ENCODE assay signal across 8 cellular contexts in genomic region chr14:34722723-34723545, GRCh38. TPM values are rescaled to one million over a fixed set of nuclear protein-coding genes. Genes with fewer than 3 reads are reported as not detected.
DNase-seq lines count a peak whose midpoint lies in the region; ATAC-seq and TF ChIP-seq lines count a peak whose summit lies in the region.

No MANE protein-coding gene starts in this region.

- peaks cover 6% of the 10 kb centered on the region; the same call in 1 of the 2 replicates for H3K27me3 Mint-ChIP-seq in WTC11 (ENCODE audit: low read depth)
- H3K27me3 Mint-ChIP-seq in stimulated activated naive B cell treated with anti-CD40 and anti-IgM and Interleukin-4, amounts not matched to agents 10 μg/mL and 1 μg/mL and 100 μg/mL, for 72 hours = no peaks in the 10 kb centered on the region

- POLR2A ChIA-PET in A673 (lab: Charles Lee; ENCODE audit: low non-redundant PET) = no interaction called here
- POLR2A ChIA-PET in WTC11 (lab: Charles Lee) = interaction anchor here (0.5 to 0.7 kb wide), 2 partner anchors 8 to 629 kb away, joined by 3 read pairs; partner anchors contain the start of gene CFL2

- peak; percentile 74 for DNase-seq in A673 (ENCODE audit: low spot score)
- DNase-seq in NCI-H2029 treated with DMSO at 0.1 percent for 48 hours (lab: John Stamatoyannopoulos, UW) = peak; percentile 92
- DNase-seq in WTC11 (ENCODE audit: low spot score) = peak; percentile 24
- DNase-seq in effector memory CD4-positive, alpha-beta T cell = peak; percentile 5 to 17 (median 9)
- DNase-seq in lung (ENCODE audit: low spot score) = no peak
- DNase-seq in stimulated activated naive B cell treated with anti-CD40 and anti-IgM and Interleukin-4, amounts not matched to agents 10 μg/mL and 1 μg/mL and 100 μg/mL, for 72 hours = peak; percentile 5

- 12% methylated on average over 10 of the region's 10 CpGs for WGBS in lung, 2 donors

- ATAC-seq in WTC11 = peak; percentile 53
- peak; percentile 77 for ATAC-seq in lung (ENCODE audit: insufficient read depth, low FRiP score)
- ATAC-seq in stimulated activated naive B cell treated with anti-CD40 and anti-IgM and Interleukin-4, amounts not matched to agents 10 μg/mL and 1 μg/mL and 100 μg/mL, for 72 hours (replicated peaks) = peak in 1 of 2 donors; percentile 42
- ATAC-seq in GM21717 (IDR thresholded peaks at IDR 0.05; ENCODE audit: unreplicated experiment) = no peak

- no peaks in the 10 kb centered on the region for H3K36me3 Mint-ChIP-seq in WTC11
- H3K36me3 Mint-ChIP-seq in stimulated activated naive B cell treated with anti-CD40 and anti-IgM and Interleukin-4, amounts not matched to agents 10 μg/mL and 1 μg/mL and 100 μg/mL, for 72 hours = no peaks in the 10 kb centered on the region

- H3K4me1 ChIP-seq in A673 (ENCODE audit: insufficient read depth, low read length, poor library complexity, severe bottlenecking) (no peaks in the 10 kb centered on the region), lung (ENCODE audit: control insufficient read depth in 2 of 2, insufficient read depth in 2 of 2, low read length in 2 of 2) (no peaks in the 10 kb centered on the region)
- H3K4me1 ChIP-seq in effector memory CD4-positive, alpha-beta T cell (ENCODE audit: control insufficient read depth, insufficient read depth, low read length, poor library complexity, severe bottlenecking) = no peaks in the 10 kb centered on the region

- no peak overlapping the region for H3K4me3 ChIP-seq in A673 (ENCODE audit: low read depth, low read length, poor library complexity, severe bottlenecking)
- no peak overlapping the region for H3K4me3 ChIP-seq in effector memory CD4-positive, alpha-beta T cell (ENCODE audit: insufficient read depth, low read depth, low read length, poor library complexity, severe bottlenecking)
- H3K4me3 ChIP-seq in lung = no peak overlapping the region

- H3K27me3 ChIP-seq in A673 (replicated peaks; ENCODE audit: insufficient read depth, low read depth, low read length, poor library complexity) = no peaks in the 10 kb centered on the region
- H3K27me3 ChIP-seq in effector memory CD4-positive, alpha-beta T cell (replicated peaks; ENCODE audit: control insufficient read depth, insufficient read depth, low read length, poor library complexity, severe bottlenecking) = no peaks in the 10 kb centered on the region
- H3K27me3 ChIP-seq in lung (ENCODE audit: control insufficient read depth, insufficient read depth) = no peaks in the 10 kb centered on the region

- no TSS peak for BruUV-seq in A673 (replicated peaks; lab: Mats Ljungman, UMichigan)

- intact Hi-C loops in A673 (cut with micrococcal nuclease; ENCODE audit: unreplicated experiment) = loop anchor here (2.0 kb wide), 1 partner anchor 50 kb away; no protein-coding TSS in a partner anchor

- H3K9me3 Mint-ChIP-seq in WTC11 = no peaks in the 10 kb centered on the region
- no peaks in the 10 kb centered on the region for H3K9me3 Mint-ChIP-seq in stimulated activated naive B cell treated with anti-CD40 and anti-IgM and Interleukin-4, amounts not matched to agents 10 μg/mL and 1 μg/mL and 100 μg/mL, for 72 hours

- TF ChIP-seq CTCF in A673 (conservative IDR thresholded peaks at IDR 0.05; ENCODE audit: low read depth, low read length) = peak; percentile 86
- peak; percentile 86 for TF ChIP-seq CTCF in GM12873 (IDR thresholded peaks at IDR 0.05; ENCODE audit: insufficient read depth, low read depth, low read length, missing control alignments)
- TF ChIP-seq CTCF in WTC11 (IDR thresholded peaks at IDR 0.05) = peak; percentile 74
- peak; percentile 73 for TF ChIP-seq CTCF in lung (IDR thresholded peaks at IDR 0.05; ENCODE audit: control extremely low read depth, extremely low read depth)

- H3K9me3 ChIP-seq in A673 (ENCODE audit: low read depth, low read length, poor library complexity, severe bottlenecking) (no peaks in the 10 kb centered on the region), lung (ENCODE audit: control insufficient read depth in 2 of 2, insufficient read depth in 1 of 2, low read length in 1 of 2) (no peaks in the 10 kb centered on the region)
- H3K9me3 ChIP-seq in effector memory CD4-positive, alpha-beta T cell (ENCODE audit: control insufficient read depth, low read length) = no peaks in the 10 kb centered on the region

- H3K4me1 Mint-ChIP-seq in WTC11 = peaks cover 7% of the 10 kb centered on the region
- H3K4me1 Mint-ChIP-seq in stimulated activated naive B cell treated with anti-CD40 and anti-IgM and Interleukin-4, amounts not matched to agents 10 μg/mL and 1 μg/mL and 100 μg/mL, for 72 hours = peaks cover 0 to 4% of the 10 kb centered on the region in 2 donors

- H3K27ac ChIP-seq in A673 (ENCODE audit: low read depth, low read length, poor library complexity, severe bottlenecking) = no peak overlapping the region
- H3K27ac ChIP-seq in effector memory CD4-positive, alpha-beta T cell (ENCODE audit: insufficient read depth, low read length, poor library complexity, severe bottlenecking) = no peak overlapping the region
- no peak overlapping the region for H3K27ac ChIP-seq in lung (ENCODE audit: low read depth in 1 of 2, low read length in 1 of 2)

- CTCF ChIA-PET in A673 (lab: Charles Lee) (interaction anchor here (0.6 to 2.1 kb wide), 12 partner anchors 10 to 276 kb away, joined by 3 to 11 read pairs (median 4); no protein-coding TSS in a partner anchor), WTC11 (lab: Charles Lee) (interaction anchor here (0.6 to 3.1 kb wide), 45 partner anchors 10 to 971 kb away, joined by 3 to 47 read pairs (median 5); partner anchors contain the start of genes BAZ1A, CFL2, FAM177A1 and SRP54)

- H3K27ac Mint-ChIP-seq in WTC11 = peak overlapping the region; percentile 85
- no peak overlapping the region for H3K27ac Mint-ChIP-seq in stimulated activated naive B cell treated with anti-CD40 and anti-IgM and Interleukin-4, amounts not matched to agents 10 μg/mL and 1 μg/mL and 100 μg/mL, for 72 hours

- no peak overlapping the region for H3K4me3 Mint-ChIP-seq in WTC11
- H3K4me3 Mint-ChIP-seq in stimulated activated naive B cell treated with anti-CD40 and anti-IgM and Interleukin-4, amounts not matched to agents 10 μg/mL and 1 μg/mL and 100 μg/mL, for 72 hours = no peak overlapping the region

- H3K36me3 ChIP-seq in A673 (ENCODE audit: insufficient read depth, low read length, poor library complexity, severe bottlenecking) (no peaks in the 10 kb centered on the region), lung (ENCODE audit: control insufficient read depth in 2 of 2, insufficient read depth in 2 of 2, low read length in 2 of 2) (no peaks in the 10 kb centered on the region)
- no peaks in the 10 kb centered on the region for H3K36me3 ChIP-seq in effector memory CD4-positive, alpha-beta T cell (ENCODE audit: control insufficient read depth, insufficient read depth, low read length)

TF ChIP-seq in WTC11, 78 proteins besides CTCF, POLR2A, EP300 and RAD21:
- TF ChIP-seq GRHL2 (CRISPR knock-in tag; IDR thresholded peaks at IDR 0.05; ENCODE audit: insufficient replicate concordance, severe bottlenecking) (no peak), ZNF423 (CRISPR knock-in tag; IDR thresholded peaks at IDR 0.05) (peak; percentile 82)

RNA-seq across cellular contexts. Expression of gene CFL2, which starts 8.5 kb away (rescaled TPM):
- total RNA-seq in A673 (2021) (89.4 and 92.7 TPM in 2 replicates), WTC11 (2021) (13.1 to 20.1 TPM (median 14.7 TPM) in 3 replicates), lung (10 to 100 TPM; 39.5 to 77.8 TPM)
- polyA plus RNA-seq in lung = 10 to 100 TPM; 17.1 to 28.0 TPM
